ENCODE assay signal across 1 cellular context in the genomic region with DNA sequence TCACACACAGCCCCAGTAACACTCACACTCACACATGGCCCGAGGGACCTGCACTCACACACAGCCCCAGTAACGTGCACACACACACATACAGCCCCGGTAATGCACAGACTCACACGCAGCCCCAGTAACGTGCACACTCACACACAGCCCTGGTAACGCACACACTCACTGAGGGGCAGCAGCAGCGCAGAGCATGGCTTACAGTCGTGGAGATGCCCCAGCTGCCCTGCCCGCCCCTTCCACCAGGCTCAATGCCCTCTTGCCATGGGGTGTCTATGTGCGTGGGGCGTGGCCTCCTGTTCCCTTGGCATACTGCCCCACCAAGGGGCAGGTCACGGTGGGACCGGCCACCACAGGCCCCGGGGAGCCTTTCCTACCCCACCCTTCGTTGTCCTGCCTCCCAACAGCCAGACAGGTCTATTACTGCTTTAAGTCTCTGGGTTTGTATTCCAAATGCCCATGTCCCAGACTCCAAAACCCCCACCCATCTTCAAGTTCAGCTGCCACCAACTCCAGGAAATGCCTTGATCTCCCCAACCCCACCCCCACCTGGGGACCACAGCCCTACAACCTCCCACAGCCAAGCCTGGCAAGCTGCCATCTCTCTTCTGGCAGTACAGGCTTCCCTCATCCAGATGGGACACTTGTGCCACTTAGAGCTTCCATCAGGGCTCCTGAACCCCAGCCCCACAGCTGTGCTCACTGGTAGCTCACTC.
TF ChIP-seq lines count a peak whose summit lies in the region.

No MANE protein-coding gene starts in this region.

TF ChIP-seq in K562, 482 proteins besides CTCF, POLR2A, EP300 and RAD21:
- TF ChIP-seq RFX5 (IDR thresholded peaks at IDR 0.05; ENCODE audit: low read depth, low read length) (no peak), NFIC (IDR thresholded peaks at IDR 0.05) (peak; percentile 86)
